Comparison of ENCODE assay signal across 1 cellular context in the genomic region with DNA sequence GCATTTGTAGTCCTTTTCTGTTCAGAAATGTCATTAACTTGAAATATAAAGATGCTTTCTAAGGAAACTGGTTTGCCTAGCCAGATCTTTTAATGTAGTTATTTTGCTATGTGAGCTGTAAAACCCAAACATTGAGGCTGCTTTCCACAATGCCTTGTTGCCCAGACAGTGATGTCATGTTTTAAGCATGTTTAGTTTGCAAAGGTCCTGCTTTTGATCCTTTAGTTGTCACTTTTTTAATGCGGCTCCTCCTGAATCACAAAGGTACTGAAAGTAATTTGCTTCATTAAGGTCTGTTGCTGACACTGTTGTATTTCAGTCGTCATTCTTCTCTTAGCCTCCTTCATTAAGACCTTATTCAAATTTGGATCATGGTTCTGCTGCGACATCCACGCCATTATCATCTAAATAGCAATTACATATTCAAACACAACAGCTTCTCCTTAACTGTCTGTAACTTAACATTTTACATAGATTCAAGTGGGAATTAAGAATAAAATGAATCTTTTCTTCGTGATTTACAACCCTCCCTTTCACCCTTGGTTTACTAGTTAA.
TF ChIP-seq lines count a peak whose summit lies in the region.

No MANE protein-coding gene starts in this region.

TF ChIP-seq in IMR-90, 13 proteins besides CTCF, POLR2A, EP300 and RAD21 (continued from another document):
- TF ChIP-seq, protein P1, sequence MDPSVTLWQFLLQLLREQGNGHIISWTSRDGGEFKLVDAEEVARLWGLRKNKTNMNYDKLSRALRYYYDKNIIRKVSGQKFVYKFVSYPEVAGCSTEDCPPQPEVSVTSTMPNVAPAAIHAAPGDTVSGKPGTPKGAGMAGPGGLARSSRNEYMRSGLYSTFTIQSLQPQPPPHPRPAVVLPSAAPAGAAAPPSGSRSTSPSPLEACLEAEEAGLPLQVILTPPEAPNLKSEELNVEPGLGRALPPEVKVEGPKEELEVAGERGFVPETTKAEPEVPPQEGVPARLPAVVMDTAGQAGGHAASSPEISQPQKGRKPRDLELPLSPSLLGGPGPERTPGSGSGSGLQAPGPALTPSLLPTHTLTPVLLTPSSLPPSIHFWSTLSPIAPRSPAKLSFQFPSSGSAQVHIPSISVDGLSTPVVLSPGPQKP (IDR thresholded peaks at IDR 0.05; ENCODE audit: borderline replicate concordance, low read depth, low read length): no peak
- TF ChIP-seq MAZ (IDR thresholded peaks at IDR 0.05; ENCODE audit: borderline replicate concordance, low read depth, low read length) (no peak), MXI1 (IDR thresholded peaks at IDR 0.05; ENCODE audit: borderline replicate concordance, low read depth, low read length) (no peak), MAFK (IDR thresholded peaks at IDR 0.05; ENCODE audit: low read depth, low read length) (no peak), SMC3 (IDR thresholded peaks at IDR 0.05; ENCODE audit: low read depth, low read length) (no peak), RCOR1 (IDR thresholded peaks at IDR 0.05; ENCODE audit: insufficient replicate concordance, low read length) (no peak)
TF ChIP-seq in IMR-90: peak in this region for 0.
